In genomic region chr1:92094112-92094511, GRCh38 we compare ENCODE assay signal across 24 cellular contexts. TPM values are rescaled to one million over a fixed set of nuclear protein-coding genes. Genes with fewer than 3 reads are reported as not detected.
"Had no signal": no experiment of that assay in that cellular context is flagged by ENCODE, and none has a peak within 500 bp of the region (broad histone marks: within the 10 kb centered on the region; RNA-seq: fewer than 3 reads in every experiment).

No MANE protein-coding gene starts in this region.

- H3K4me1 Mint-ChIP-seq: mesothelial cell of epicardium had no signal

- H3K27ac ChIP-seq: coronary artery, dorsolateral prefrontal cortex, esophagus muscularis mucosa, foreskin keratinocyte, gastroesophageal sphincter, heart right ventricle, left lung, lower lobe of right lung had no signal

- ATAC-seq: foreskin keratinocyte, gastroesophageal sphincter, heart right ventricle, left cardiac atrium, left lung, left ventricle myocardium superior, lower lobe of right lung had no signal

- DNase-seq: dermis blood vessel endothelial cell; dorsolateral prefrontal cortex; effector CD4-positive, alpha-beta T cell; effector memory CD4-positive, alpha-beta T cell; foreskin keratinocyte; heart right ventricle; hippocampal formation; left cardiac atrium; left lung; left ventricle myocardium superior; lower lobe of right lung; mesenchymal stem cell; mucosa of descending colon had no signal

- H3K9me3 Mint-ChIP-seq: mesothelial cell of epicardium had no signal

- H3K4me3 Mint-ChIP-seq: mesothelial cell of epicardium had no signal

- H3K27ac Mint-ChIP-seq: mesothelial cell of epicardium had no signal

RNA-seq across cellular contexts. Expression of gene SETSIP, which starts 18.9 kb away (rescaled TPM):
- total RNA-seq: dermis blood vessel endothelial cell, endothelial cell of umbilical vein, epithelial cell of proximal tubule, esophagus muscularis mucosa, frontal cortex, gastroesophageal sphincter, heart right ventricle, kidney epithelial cell, left cardiac atrium, left lung, left ventricle myocardium superior, lower leg skin, lower lobe of right lung, mesenteric fat pad, mesothelial cell of epicardium, mucosa of descending colon, myocyte had no signal
